ENCODE assay signal across 21 cellular contexts in genomic region chr16:78903237-78903636, GRCh38.
DNase-seq lines count a peak whose midpoint lies in the region; ATAC-seq, FAIRE-seq and TF ChIP-seq lines count a peak whose summit lies in the region.
"Had no signal": no experiment of that assay in that cellular context is flagged by ENCODE, and none has a peak within 500 bp of the region (broad histone marks: within the 10 kb centered on the region; RNA-seq: fewer than 3 reads in every experiment).

No MANE protein-coding gene starts in this region.

- CTCF ChIA-PET in CD4-positive, alpha-beta T cell (lab: Charles Lee): no interaction called here

- no peaks in the 10 kb centered on the region for H3K9me3 Mint-ChIP-seq in CD4-positive, alpha-beta T cell
- H3K9me3 Mint-ChIP-seq: CD4-positive, alpha-beta memory T cell had no signal

- H3K9me3 ChIP-seq in CD4-positive, alpha-beta T cell (ENCODE audit: control insufficient read depth, low read length): no peaks in the 10 kb centered on the region
- H3K9me3 ChIP-seq in Loucy (ENCODE audit: insufficient read depth, low read depth, low read length): no peaks in the 10 kb centered on the region
- H3K9me3 ChIP-seq in small intestine (ENCODE audit: control insufficient read depth, low read depth): no peaks in the 10 kb centered on the region
- H3K9me3 ChIP-seq: A549 had no signal

- 54 to 66% (median 60%) methylated on average over 4 of the region's 4 CpGs for WGBS in small intestine, 3 donors

- H3K27me3 Mint-ChIP-seq in CD4-positive, alpha-beta T cell: no peaks in the 10 kb centered on the region
- H3K27me3 Mint-ChIP-seq: CD4-positive, alpha-beta memory T cell; IgD-negative memory B cell had no signal

- POLR2A ChIA-PET in CD4-positive, alpha-beta T cell (lab: Charles Lee): no interaction called here

- H3K27me3 ChIP-seq in CD4-positive, alpha-beta T cell (ENCODE audit: control insufficient read depth, insufficient read depth, low read length): no peaks in the 10 kb centered on the region
- no peaks in the 10 kb centered on the region for H3K27me3 ChIP-seq in Loucy (ENCODE audit: insufficient read depth, low read length, poor library complexity, severe bottlenecking)
- H3K27me3 ChIP-seq in small intestine (ENCODE audit: control insufficient read depth in 2 of 2, insufficient read depth in 2 of 2, low read length in 2 of 2): no peaks in the 10 kb centered on the region

- intact Hi-C loops in CD4-positive, alpha-beta T cell (cut with DNase I, micrococcal nuclease): no loop called here

- no peak overlapping the region for H3K27ac Mint-ChIP-seq in CD4-positive, alpha-beta T cell
- H3K27ac Mint-ChIP-seq: GM23338, IgD-negative memory B cell had no signal

- DNase-seq in NCI-H2227 (lab: John Stamatoyannopoulos, UW; ENCODE audit: unreplicated experiment): peak; percentile 31
- no peak for DNase-seq in NCI-H2227 treated with DMSO at 0.1 percent for 48 hours (lab: John Stamatoyannopoulos, UW)
- no peak for DNase-seq in CD4-positive, alpha-beta T cell
- DNase-seq in small intestine: peak; percentile 25
- DNase-seq in activated CD8-positive, alpha-beta memory T cell treated with anti-CD3 and anti-CD28 coated beads, Interleukin-2, amount 50 U/mL, for 48 hours: no peak
- DNase-seq: AML-193; Calu3; CD4-positive, alpha-beta memory T cell; DMS53; H7; KG1 had no signal

- H3K36me3 Mint-ChIP-seq in CD4-positive, alpha-beta T cell (ENCODE audit: low read depth): no peaks in the 10 kb centered on the region
- H3K36me3 Mint-ChIP-seq: CD4-positive, alpha-beta memory T cell; IgD-negative memory B cell had no signal

- H3K27ac ChIP-seq in CD4-positive, alpha-beta T cell (ENCODE audit: low read depth, low read length): no peak overlapping the region
- H3K27ac ChIP-seq in small intestine (ENCODE audit: low read depth in 1 of 2, low read length in 1 of 2): no peak overlapping the region
- H3K27ac ChIP-seq: 22Rv1, A549, C4-2B had no signal

- H3K79me2 ChIP-seq in Loucy (ENCODE audit: insufficient read depth, low read length): no peaks in the 10 kb centered on the region

- H3K36me3 ChIP-seq in Loucy (ENCODE audit: insufficient read depth, low read length) (no peaks in the 10 kb centered on the region), small intestine (ENCODE audit: control insufficient read depth in 2 of 2, insufficient read depth in 2 of 2, low read length in 2 of 2) (no peaks in the 10 kb centered on the region)

- peak; percentile 17 for ATAC-seq in CD4-positive, alpha-beta T cell (ENCODE audit: poor library complexity)
- no peak for ATAC-seq in HG02981 (IDR thresholded peaks at IDR 0.05; ENCODE audit: unreplicated experiment)
- ATAC-seq: A549, GM23338, HepG2 had no signal

- H3K4me1 ChIP-seq in Loucy (ENCODE audit: insufficient read depth, low read length, poor library complexity, severe bottlenecking) (peaks cover 4% of the 10 kb centered on the region), small intestine (ENCODE audit: control insufficient read depth in 2 of 2, insufficient read depth in 1 of 2, low read depth in 1 of 2, low read length in 1 of 2) (peaks cover 3% of the 10 kb centered on the region in 2 donors)
- H3K4me1 ChIP-seq: A549 had no signal

- no peak overlapping the region for H3K4me3 ChIP-seq in Loucy (ENCODE audit: low read length, poor library complexity, severe bottlenecking)
- H3K4me3 ChIP-seq in small intestine (ENCODE audit: low read depth in 1 of 2, low read length in 2 of 2): no peak overlapping the region
- H3K4me3 ChIP-seq: A549, GM23338 had no signal

- H3K4me2 ChIP-seq in Loucy (ENCODE audit: low read depth, low read length, poor library complexity, severe bottlenecking): peak overlapping the region; percentile 40
- H3K4me2 ChIP-seq: A549, GM23338 had no signal

- H3K4me1 Mint-ChIP-seq in CD4-positive, alpha-beta T cell (ENCODE audit: low read depth): peaks cover 14% of the 10 kb centered on the region
- H3K4me1 Mint-ChIP-seq: IgD-negative memory B cell had no signal

- H3K4me3 Mint-ChIP-seq in CD4-positive, alpha-beta T cell: no peak overlapping the region
- H3K4me3 Mint-ChIP-seq: GM23338, IgD-negative memory B cell had no signal

- no peak overlapping the region for H3K9ac ChIP-seq in Loucy (ENCODE audit: low read depth, low read length, poor library complexity, severe bottlenecking)

- no peaks in the 10 kb centered on the region for H3K9me2 ChIP-seq in Loucy (replicated peaks; ENCODE audit: low read depth, low read length)

- FAIRE-seq in small intestine (lab: Jason Lieb, UNC): no peak
- FAIRE-seq: A549, G401.6, GM12892, HepG2 had no signal

- H4K20me1 ChIP-seq in Loucy (ENCODE audit: insufficient read depth, low read length, poor library complexity, severe bottlenecking): no peaks in the 10 kb centered on the region

- TF ChIP-seq CTCF in CD4-positive, alpha-beta T cell (IDR thresholded peaks at IDR 0.05): no peak
- no peak for TF ChIP-seq CTCF in Loucy (conservative IDR thresholded peaks at IDR 0.05; ENCODE audit: low read length)

- H2AFZ ChIP-seq in Loucy (ENCODE audit: low read length): peak overlapping the region; percentile 78

- no peaks in the 10 kb centered on the region for H3F3A ChIP-seq in Loucy (ENCODE audit: low read depth)

Comparison
In these comparisons a context has a peak if more than half of its experiments do, and no peak if none do; other contexts are left out.
1. DNase-seq: peak in NCI-H2227 (single experiment) and small intestine (single experiment); none in NCI-H2227 treated with DMSO at 0.1 percent for 48 hours (single experiment), CD4-positive, alpha-beta T cell (0 of 10) and activated CD8-positive, alpha-beta memory T cell treated with anti-CD3 and anti-CD28 coated beads, Interleukin-2, amount 50 U/mL, for 48 hours (single experiment).